Comparison of ENCODE assay signal across 28 cellular contexts in genomic region chr2:187329586-187329985, GRCh38.
"Had no signal": no experiment of that assay in that cellular context is flagged by ENCODE, and none has a peak within 500 bp of the region (broad histone marks: within the 10 kb centered on the region; RNA-seq: fewer than 3 reads in every experiment).

No MANE protein-coding gene starts in this region.

- H3K4me3 Mint-ChIP-seq: activated CD4-positive, alpha-beta memory T cell treated with anti-CD3 and anti-CD28 coated beads for 36 hours; activated CD4-positive, alpha-beta T cell treated with anti-CD3 and anti-CD28 coated beads, Interleukin-2, amount 10 ng/mL, durations not matched to agents 7 days and 5 days; activated naive CD4-positive, alpha-beta T cell treated with anti-CD3 and anti-CD28 coated beads, Interleukin-2, amount 10 ng/mL, durations not matched to agents 7 days and 5 days; activated naive CD8-positive, alpha-beta T cell treated with anti-CD3 and anti-CD28 coated beads, Interleukin-2, amount 10 ng/mL, durations not matched to agents 7 days and 5 days; activated T-cell treated with anti-CD3 and anti-CD28 coated beads, Interleukin-2, amount 50 U/mL, for 72 hours had no signal

- H3K36me3 ChIP-seq: breast epithelium, SJCRH30 had no signal

- H3K4me1 Mint-ChIP-seq: activated CD4-positive, alpha-beta T cell treated with anti-CD3 and anti-CD28 coated beads, Interleukin-2, amount 10 ng/mL, durations not matched to agents 7 days and 5 days; activated naive CD4-positive, alpha-beta T cell treated with anti-CD3 and anti-CD28 coated beads, Interleukin-2, amount 10 ng/mL, durations not matched to agents 7 days and 5 days; activated naive CD8-positive, alpha-beta T cell treated with anti-CD3 and anti-CD28 coated beads, Interleukin-2, amount 10 ng/mL, durations not matched to agents 7 days and 5 days had no signal

- H3K9ac ChIP-seq: SK-N-SH had no signal

- H3K27me3 ChIP-seq: breast epithelium, SJCRH30 had no signal

- H3K27ac Mint-ChIP-seq: activated CD4-positive, alpha-beta memory T cell treated with anti-CD3 and anti-CD28 coated beads for 36 hours; activated CD4-positive, alpha-beta T cell treated with anti-CD3 and anti-CD28 coated beads, Interleukin-2, amount 10 ng/mL, durations not matched to agents 7 days and 5 days; activated naive CD4-positive, alpha-beta T cell treated with anti-CD3 and anti-CD28 coated beads, Interleukin-2, amount 10 ng/mL, durations not matched to agents 7 days and 5 days; activated naive CD8-positive, alpha-beta T cell treated with anti-CD3 and anti-CD28 coated beads, Interleukin-2, amount 10 ng/mL, durations not matched to agents 7 days and 5 days; activated T-cell treated with anti-CD3 and anti-CD28 coated beads, Interleukin-2, amount 50 U/mL, for 72 hours; activated T-helper 2 cell treated with anti-CD3 and anti-CD28 coated beads, Interferon-gamma antibody, Interleukin-2, Interleukin-4, amounts not matched to agents 10 μg/mL and 5 μg/mL and 100 μg/mL, durations not matched to agents 14 hours and 24 hours and 36 hours had no signal

- H3K4me2 ChIP-seq: SK-N-SH had no signal

- H3K36me3 Mint-ChIP-seq: activated CD4-positive, alpha-beta memory T cell treated with anti-CD3 and anti-CD28 coated beads for 36 hours; activated naive CD4-positive, alpha-beta T cell treated with anti-CD3 and anti-CD28 coated beads, Interleukin-2, amount 10 ng/mL, durations not matched to agents 7 days and 5 days; activated naive CD8-positive, alpha-beta T cell treated with anti-CD3 and anti-CD28 coated beads, Interleukin-2, amount 10 ng/mL, durations not matched to agents 7 days and 5 days had no signal

- H3K9me3 Mint-ChIP-seq: activated T-helper 2 cell treated with anti-CD3 and anti-CD28 coated beads, Interferon-gamma antibody, Interleukin-2, Interleukin-4, amounts not matched to agents 10 μg/mL and 5 μg/mL and 100 μg/mL, durations not matched to agents 14 hours and 24 hours and 36 hours had no signal

- H3K27me3 Mint-ChIP-seq: activated CD4-positive, alpha-beta memory T cell treated with anti-CD3 and anti-CD28 coated beads for 36 hours; activated CD4-positive, alpha-beta T cell treated with anti-CD3 and anti-CD28 coated beads, Interleukin-2, amount 10 ng/mL, durations not matched to agents 7 days and 5 days; activated naive CD4-positive, alpha-beta T cell treated with anti-CD3 and anti-CD28 coated beads, Interleukin-2, amount 10 ng/mL, durations not matched to agents 7 days and 5 days; activated naive CD8-positive, alpha-beta T cell treated with anti-CD3 and anti-CD28 coated beads, Interleukin-2, amount 10 ng/mL, durations not matched to agents 7 days and 5 days had no signal

- H3K4me3 ChIP-seq: breast epithelium, SJCRH30 had no signal

- H3K9me3 ChIP-seq: SK-N-SH had no signal

- DNase-seq: activated CD4-positive, alpha-beta memory T cell treated with anti-CD3 and anti-CD28 coated beads for 36 hours; activated CD4-positive, alpha-beta T cell treated with anti-CD3 and anti-CD28 coated beads, Interleukin-2, amount 10 ng/mL, durations not matched to agents 7 days and 5 days; activated CD4-positive, CD25-positive, alpha-beta regulatory T cell; activated CD8-positive, alpha-beta memory T cell treated with anti-CD3 and anti-CD28 coated beads for 24 hours; activated gamma-delta T cell treated with Interleukin-2 at 50 U/mL for 16 hours; activated naive CD4-positive, alpha-beta T cell treated with anti-CD3 and anti-CD28 coated beads, Interleukin-2, amount 10 ng/mL, durations not matched to agents 7 days and 5 days; activated naive CD8-positive, alpha-beta T cell treated with anti-CD3 and anti-CD28 coated beads, Interleukin-2, amount 10 ng/mL, durations not matched to agents 7 days and 5 days; activated T-cell treated with anti-CD3 and anti-CD28 coated beads, Interleukin-2, amount 50 U/mL, for 72 hours; aorta; central memory CD4-positive, alpha-beta T cell; KG1; NCI-H1092; NCI-H1417; NCI-H1694; NCI-H2029; NCI-H2107; NCI-H2171 treated with DMSO at 0.1 percent for 48 hours; NCI-H226; NCI-H526; NK-92 treated with Interleukin-12 subunit alpha and Interleukin-12 subunit beta, amount 100 ng/mL, for 24 hours; OCI-M1; RPMI8226; SJCRH30; SK-N-SH; T-helper 1 cell had no signal

- H3K27ac ChIP-seq: breast epithelium, SJCRH30, VCaP had no signal

- H3K4me1 ChIP-seq: breast epithelium, SJCRH30 had no signal
